Comparison of ENCODE assay signal across 8 cellular contexts in genomic region chr3:20125912-20126311, GRCh38.
DNase-seq lines count a peak whose midpoint lies in the region; ATAC-seq and TF ChIP-seq lines count a peak whose summit lies in the region.

No MANE protein-coding gene starts in this region.

- H3K27ac ChIP-seq in CD8-positive, alpha-beta T cell (ENCODE audit: low read depth, low read length), result no peak overlapping the region
- H3K27ac ChIP-seq in psoas muscle, result no peak overlapping the region

- no peak overlapping the region for H3K4me3 ChIP-seq in CD8-positive, alpha-beta T cell (ENCODE audit: low read depth, low read length)
- H3K4me3 ChIP-seq in psoas muscle, result no peak overlapping the region

- no peaks in the 10 kb centered on the region for H3K9me3 Mint-ChIP-seq in dendritic cell treated with granulocyte-macrophage colony-stimulating factor and Interleukin-4, amounts not matched to agents 40 ng/mL and 50 ng/mL, for 4 days
- no peaks in the 10 kb centered on the region for H3K9me3 Mint-ChIP-seq in CD8-positive, alpha-beta T cell

- no peak overlapping the region for H3K4me3 Mint-ChIP-seq in dendritic cell treated with granulocyte-macrophage colony-stimulating factor and Interleukin-4, amounts not matched to agents 40 ng/mL and 50 ng/mL, for 4 days
- no peak overlapping the region for H3K4me3 Mint-ChIP-seq in CD8-positive, alpha-beta T cell

- intact Hi-C loops in dendritic cell treated with granulocyte-macrophage colony-stimulating factor and Interleukin-4, amounts not matched to agents 40 ng/mL and 50 ng/mL, for 4 days (cut with micrococcal nuclease), result loop anchor here (1.0 kb wide), 1 partner anchor 60 kb away; the partner anchor contains the start of gene SGO1
- intact Hi-C loops in CD8-positive, alpha-beta T cell (cut with DNase I, micrococcal nuclease), result no loop called here
- intact Hi-C loops in psoas muscle (cut with DNase I), result no loop called here

- H3K9me3 ChIP-seq in CD8-positive, alpha-beta T cell (ENCODE audit: low read length), result no peaks in the 10 kb centered on the region
- no peaks in the 10 kb centered on the region for H3K9me3 ChIP-seq in psoas muscle

- H3K27me3 Mint-ChIP-seq in dendritic cell treated with granulocyte-macrophage colony-stimulating factor and Interleukin-4, amounts not matched to agents 40 ng/mL and 50 ng/mL, for 4 days, result peaks cover 1% of the 10 kb centered on the region
- no peaks in the 10 kb centered on the region for H3K27me3 Mint-ChIP-seq in CD8-positive, alpha-beta T cell (ENCODE audit: low read depth)

- peak overlapping the region; percentile 18 for H3K27ac Mint-ChIP-seq in dendritic cell treated with granulocyte-macrophage colony-stimulating factor and Interleukin-4, amounts not matched to agents 40 ng/mL and 50 ng/mL, for 4 days
- H3K27ac Mint-ChIP-seq in CD8-positive, alpha-beta T cell, result no peak overlapping the region

- 44 to 57% (median 48%) methylated on average over 10 of the region's 10 CpGs for WGBS in psoas muscle, 3 donors

- DNase-seq in GM10266 (ENCODE audit: extremely low spot score), result peak; percentile 60
- no peak for DNase-seq in left lobe of liver (ENCODE audit: low spot score)
- no peak for DNase-seq in CD8-positive, alpha-beta T cell
- no peak for DNase-seq in psoas muscle
- DNase-seq in NCI-H526 treated with DMSO at 0.1 percent for 48 hours (lab: John Stamatoyannopoulos, UW), result no peak

- POLR2A ChIA-PET in CD8-positive, alpha-beta T cell (lab: Charles Lee), result interaction anchor here (0.6 kb wide), 1 partner anchor 106 kb away, joined by 4 read pairs; no protein-coding TSS in a partner anchor

- no peaks in the 10 kb centered on the region for H3K4me1 ChIP-seq in CD8-positive, alpha-beta T cell (ENCODE audit: insufficient read depth, low read length)
- no peaks in the 10 kb centered on the region for H3K4me1 ChIP-seq in psoas muscle

- H3K36me3 ChIP-seq in CD8-positive, alpha-beta T cell (ENCODE audit: insufficient read depth, low read length), result peaks cover 24% of the 10 kb centered on the region
- peaks cover 0 to 71% of the 10 kb centered on the region in 2 donors for H3K36me3 ChIP-seq in psoas muscle (ENCODE audit: insufficient read depth in 1 of 2, low read depth in 1 of 2)

- CTCF ChIA-PET in CD8-positive, alpha-beta T cell (lab: Charles Lee), result interaction anchor here (0.5 kb wide), 1 partner anchor 271 kb away, joined by 3 read pairs; no protein-coding TSS in a partner anchor

- ATAC-seq in GM21381 (IDR thresholded peaks at IDR 0.05; ENCODE audit: unreplicated experiment) (peak; percentile 99), HG03439 (IDR thresholded peaks at IDR 0.05; ENCODE audit: unreplicated experiment) (peak; percentile 99), left lobe of liver (no peak), psoas muscle (no peak)
- ATAC-seq in CD8-positive, alpha-beta T cell, result no peak

- H3K27me3 ChIP-seq in CD8-positive, alpha-beta T cell (ENCODE audit: insufficient read depth, low read length), result no peaks in the 10 kb centered on the region
- no peaks in the 10 kb centered on the region for H3K27me3 ChIP-seq in psoas muscle (ENCODE audit: insufficient read depth in 3 of 3, low read length in 2 of 3)

- H3K36me3 Mint-ChIP-seq in dendritic cell treated with granulocyte-macrophage colony-stimulating factor and Interleukin-4, amounts not matched to agents 40 ng/mL and 50 ng/mL, for 4 days (ENCODE audit: low read depth), result peaks cover 71% of the 10 kb centered on the region
- H3K36me3 Mint-ChIP-seq in CD8-positive, alpha-beta T cell, result peaks cover 84% of the 10 kb centered on the region

- TF ChIP-seq CTCF in GM10266 (IDR thresholded peaks at IDR 0.05; ENCODE audit: control insufficient read depth, insufficient read depth, low read depth, missing control alignments) (no peak), psoas muscle (IDR thresholded peaks at IDR 0.05) (no peak)
- no peak for TF ChIP-seq CTCF in CD8-positive, alpha-beta T cell (IDR thresholded peaks at IDR 0.05)

- H3K4me1 Mint-ChIP-seq in dendritic cell treated with granulocyte-macrophage colony-stimulating factor and Interleukin-4, amounts not matched to agents 40 ng/mL and 50 ng/mL, for 4 days (ENCODE audit: low read depth), result peaks cover 18% of the 10 kb centered on the region
- no peaks in the 10 kb centered on the region for H3K4me1 Mint-ChIP-seq in CD8-positive, alpha-beta T cell (ENCODE audit: low read depth)

Comparison
In these comparisons a context has a peak if more than half of its experiments do, and no peak if none do; other contexts are left out.
1. ATAC-seq: peak in GM21381 (single experiment) and HG03439 (single experiment); none in left lobe of liver (single experiment), CD8-positive, alpha-beta T cell (single experiment) and psoas muscle (0 of 4).